8 cellular contexts compared by ENCODE assay signal in the genomic region with DNA sequence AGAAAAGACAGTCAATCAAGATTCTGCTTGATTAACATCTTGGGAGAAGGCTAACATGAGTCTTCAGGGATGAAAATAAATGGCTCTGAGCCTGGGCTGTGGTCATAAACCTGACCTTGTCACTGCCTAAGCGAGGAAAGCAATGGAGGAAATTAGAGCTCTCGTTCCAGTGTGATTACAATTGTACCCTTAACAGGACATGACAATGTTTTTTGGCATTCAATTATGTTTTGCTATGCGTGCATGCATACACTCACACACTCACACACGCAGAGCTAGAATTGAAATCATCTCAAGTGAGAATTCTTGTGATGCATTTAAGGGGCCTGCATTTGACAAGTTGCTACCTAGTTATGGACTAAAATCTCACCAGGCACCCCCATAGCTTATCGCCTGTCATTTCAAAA. TPM values are rescaled to one million over a fixed set of nuclear protein-coding genes. Genes with fewer than 3 reads are reported as not detected.
DNase-seq lines count a peak whose midpoint lies in the region; ATAC-seq and TF ChIP-seq lines count a peak whose summit lies in the region.

No MANE protein-coding gene starts in this region.

- H3K4me3 ChIP-seq in BLaER1 = peak overlapping the region; percentile 63
- peak overlapping the region; percentile 41 for H3K4me3 ChIP-seq in epithelial cell of proximal tubule (ENCODE audit: low read depth, low read length)

- H4K20me1 ChIP-seq in BLaER1 = no peaks in the 10 kb centered on the region

- H3K9me3 ChIP-seq in BLaER1 = 0 out of 2 replicates have a peak, but pooled peaks cover 3% of the 10 kb centered on the region

- H3K36me3 ChIP-seq in BLaER1 = no peaks in the 10 kb centered on the region

- H3K9ac ChIP-seq in BLaER1 = peak overlapping the region; percentile 75; the same call in 1 of the 2 replicates

- peak overlapping the region; percentile 89 for H3K4me2 ChIP-seq in BLaER1

- H3K27ac ChIP-seq in BLaER1 = peak overlapping the region; percentile 90

- TF ChIP-seq CTCF in epithelial cell of proximal tubule (conservative IDR thresholded peaks at IDR 0.05; ENCODE audit: low read depth, low read length) = no peak
- TF ChIP-seq CTCF in omental fat pad (IDR thresholded peaks at IDR 0.05) = no peak

- ATAC-seq in GM19452 (IDR thresholded peaks at IDR 0.05; ENCODE audit: unreplicated experiment) = peak; percentile 13
- peak; percentile 5 for ATAC-seq in HG03442 (IDR thresholded peaks at IDR 0.05; ENCODE audit: unreplicated experiment)
- ATAC-seq in HG02970 (IDR thresholded peaks at IDR 0.05; ENCODE audit: low FRiP score, unreplicated experiment) = no peak
- no peak for ATAC-seq in omental fat pad (ENCODE audit: low FRiP score)

- peaks cover 39% of the 10 kb centered on the region for H3K4me1 ChIP-seq in BLaER1

- DNase-seq in epithelial cell of proximal tubule (ENCODE audit: low read depth) (no peak), omental fat pad (ENCODE audit: low spot score) (no peak)
- no peak for DNase-seq in activated effector memory CD4-positive, alpha-beta T cell treated with anti-CD3 and anti-CD28 coated beads, Interleukin-2, amount 50 U/mL, for 16 hours
- DNase-seq in activated naive CD4-positive, alpha-beta T cell treated with Interleukin-2 at 50 U/mL for 16 hours = no peak

- no peaks in the 10 kb centered on the region for H3K27me3 ChIP-seq in BLaER1

RNA-seq across cellular contexts. Expression of a gene that starts 24.1 kb away (rescaled TPM):
- total RNA-seq in epithelial cell of proximal tubule = not detected in 2 replicates
- under 1 TPM in 2 of 4 donors, not detected in 2; 0.19 to 0.24 TPM for total RNA-seq in omental fat pad

RNA-seq across cellular contexts. Expression of a gene that starts 34.4 kb away (rescaled TPM):
- total RNA-seq in epithelial cell of proximal tubule = not detected in 2 replicates
- total RNA-seq in omental fat pad = not detected

Comparison
In these comparisons a context has a peak if more than half of its experiments do, and no peak if none do; other contexts are left out.
1. ATAC-seq: peak in GM19452 (single experiment) and HG03442 (single experiment); none in HG02970 (single experiment) and omental fat pad (single experiment).